In genomic region chr1:46611691-46612221, GRCh38 we compare ENCODE assay signal across 10 cellular contexts. TPM values are rescaled to one million over a fixed set of nuclear protein-coding genes. Genes with fewer than 3 reads are reported as not detected.
DNase-seq lines count a peak whose midpoint lies in the region; ATAC-seq, FAIRE-seq and TF ChIP-seq lines count a peak whose summit lies in the region.
"Had no signal": no experiment of that assay in that cellular context is flagged by ENCODE, and none has a peak within 500 bp of the region (broad histone marks: within the 10 kb centered on the region; RNA-seq: fewer than 3 reads in every experiment).

No MANE protein-coding gene starts in this region.

- no peak overlapping the region for H3K4me3 Mint-ChIP-seq in neural progenitor cell

- peaks cover 2% of the 10 kb centered on the region for H3K36me3 Mint-ChIP-seq in neural progenitor cell

- intact Hi-C loops in heart left ventricle (cut with DNase I): loop anchor here in 3 of 10 donors (10.0 kb wide), 2 partner anchors 53 to 103 kb away; partner anchors contain the start of genes EFCAB14 (in 2 of the 3) and ATPAF1 (in 1 of the 3)

- H3K27me3 ChIP-seq in right atrium auricular region: no peaks in the 10 kb centered on the region
- no peaks in the 10 kb centered on the region for H3K27me3 ChIP-seq in heart left ventricle
- no peaks in the 10 kb centered on the region for H3K27me3 ChIP-seq in adipocyte (replicated peaks; ENCODE audit: control insufficient read depth, insufficient read depth, low read length)
- peaks cover 2% of the 10 kb centered on the region for H3K27me3 ChIP-seq in neural progenitor cell

- DNase-seq in right atrium auricular region (ENCODE audit: low spot score): no peak
- DNase-seq in heart left ventricle: no peak
- peak; percentile 29 for DNase-seq in adipocyte (ENCODE audit: low read depth)
- peak; percentile 67 for DNase-seq in kidney glomerular epithelial cell (lab: John Stamatoyannopoulos, UW)
- peak; percentile 25 for DNase-seq in urothelium cell line (ENCODE audit: low spot score)
- no peak for DNase-seq in NCI-H526 treated with DMSO at 0.1 percent for 48 hours (lab: John Stamatoyannopoulos, UW)
- DNase-seq in neural progenitor cell (ENCODE audit: low spot score): no peak
- DNase-seq: NCI-H1694 treated with DMSO at 0.1 percent for 48 hours, nucleus accumbens had no signal

- H3K27me3 Mint-ChIP-seq in neural progenitor cell (ENCODE audit: insufficient read depth, low read depth): peaks cover 12% of the 10 kb centered on the region

- 62 to 73% (median 71%) methylated on average over 6 to 7 of the region's 7 CpGs for WGBS in heart left ventricle, 4 donors

- H2AFZ ChIP-seq in neural progenitor cell (replicated peaks): no peak overlapping the region

- H3K36me3 ChIP-seq in right atrium auricular region (peaks cover 28% of the 10 kb centered on the region), heart left ventricle (peaks cover 0 to 54% (median 38%) of the 10 kb centered on the region in 9 donors), adipocyte (ENCODE audit: control insufficient read depth, insufficient read depth, low read length, severe bottlenecking) (peaks cover 28% of the 10 kb centered on the region), neural progenitor cell (no peaks in the 10 kb centered on the region)

- peaks cover 27% of the 10 kb centered on the region for H3F3A ChIP-seq in neural progenitor cell (ENCODE audit: low read depth)

- H4K20me1 ChIP-seq in neural progenitor cell (ENCODE audit: low read depth): no peaks in the 10 kb centered on the region

- H3K79me2 ChIP-seq in neural progenitor cell (ENCODE audit: low read depth): no peaks in the 10 kb centered on the region

- no peak overlapping the region for H3K4me2 ChIP-seq in neural progenitor cell

- no peak overlapping the region for H3K4me3 ChIP-seq in right atrium auricular region
- peak overlapping the region in 1 of 12 donors; percentile 7 for H3K4me3 ChIP-seq in heart left ventricle
- no peak overlapping the region for H3K4me3 ChIP-seq in adipocyte (ENCODE audit: low read length)
- no peak overlapping the region for H3K4me3 ChIP-seq in neural progenitor cell

- H3K27ac ChIP-seq in right atrium auricular region (peak overlapping the region; percentile 41 to 47), heart left ventricle (peak overlapping the region in 5 of 12 donors; percentile 21 to 42 (median 30)), neural progenitor cell (no peak overlapping the region)

- no peak for FAIRE-seq in urothelium cell line (lab: Jason Lieb, UNC)

- peaks cover 15% of the 10 kb centered on the region for H3K4me1 Mint-ChIP-seq in neural progenitor cell

- no peak overlapping the region for H3K9ac ChIP-seq in adipocyte (ENCODE audit: low read length)
- H3K9ac ChIP-seq in neural progenitor cell: no peak overlapping the region

- H3K4me1 ChIP-seq in right atrium auricular region: peaks cover 0 to 60% of the 10 kb centered on the region in 2 donors
- H3K4me1 ChIP-seq in heart left ventricle: peaks cover 7 to 70% (median 62%) of the 10 kb centered on the region in 12 donors
- H3K4me1 ChIP-seq in adipocyte (ENCODE audit: control insufficient read depth, insufficient read depth, low read length): peaks cover 38% of the 10 kb centered on the region
- H3K4me1 ChIP-seq in neural progenitor cell: peaks cover 25% of the 10 kb centered on the region

- no peak for TF ChIP-seq POLR2A in heart left ventricle (IDR thresholded peaks at IDR 0.05)

- no peaks in the 10 kb centered on the region for H3K9me3 Mint-ChIP-seq in neural progenitor cell

- TF ChIP-seq CTCF in right atrium auricular region (IDR thresholded peaks at IDR 0.05): no peak
- no peak for TF ChIP-seq CTCF in heart left ventricle (IDR thresholded peaks at IDR 0.05)
- TF ChIP-seq CTCF in neural progenitor cell (IDR thresholded peaks at IDR 0.05): no peak

- H3K9me3 ChIP-seq in right atrium auricular region (no peaks in the 10 kb centered on the region), heart left ventricle (no peaks in the 10 kb centered on the region), adipocyte (ENCODE audit: control insufficient read depth, low read length) (no peaks in the 10 kb centered on the region), neural progenitor cell (ENCODE audit: low read depth) (no peaks in the 10 kb centered on the region)

- no peak overlapping the region for H3K27ac Mint-ChIP-seq in neural progenitor cell

- no peak for ATAC-seq in heart left ventricle
- ATAC-seq in GM21390 (IDR thresholded peaks at IDR 0.05; ENCODE audit: unreplicated experiment): no peak

RNA-seq across cellular contexts. Expression of gene MOB3C, which starts 4.9 kb away (rescaled TPM):
- 10 to 100 TPM in 1 of 2 donors, 1 to 10 TPM in 1; 7.9 to 14.5 TPM for total RNA-seq in right atrium auricular region
- 10 to 100 TPM in 6 of 9 donors, 1 to 10 TPM in 3; 6.9 to 24.0 (median 11.2) TPM for total RNA-seq in heart left ventricle
- 1 to 10 TPM; 6.0 to 9.7 TPM for polyA plus RNA-seq in heart left ventricle
- 1.1 and 2.3 TPM in 2 replicates for total RNA-seq in neural progenitor cell (ENCODE audit: low replicate concordance)

RNA-seq across cellular contexts. Expression of gene MKNK1, which starts 7.7 kb away (rescaled TPM):
- total RNA-seq in right atrium auricular region (10 to 100 TPM; 22.1 to 25.0 TPM), heart left ventricle (10 to 100 TPM; 23.1 to 77.6 (median 37.8) TPM), neural progenitor cell (ENCODE audit: low replicate concordance) (10.5 and 16.4 TPM in 2 replicates)
- 10 to 100 TPM; 23.5 to 35.3 TPM for polyA plus RNA-seq in heart left ventricle

RNA-seq across cellular contexts. Expression of gene ATPAF1, which starts 56.4 kb away (rescaled TPM):
- total RNA-seq in right atrium auricular region: 100 to 1,000 TPM; 113 to 201 TPM
- 100 to 1,000 TPM; 147 to 237 (median 179) TPM for total RNA-seq in heart left ventricle
- 100 to 1,000 TPM in 1 of 2 donors, 10 to 100 TPM in 1; 96.8 to 263 TPM for polyA plus RNA-seq in heart left ventricle
- 65.1 and 79.3 TPM in 2 replicates for total RNA-seq in neural progenitor cell (ENCODE audit: low replicate concordance)

RNA-seq across cellular contexts. Expression of gene TEX38, which starts 59.9 kb away (rescaled TPM):
- total RNA-seq in right atrium auricular region: not detected
- under 1 TPM in 1 of 9 donors, not detected in 8; 0.81 TPM for total RNA-seq in heart left ventricle
- polyA plus RNA-seq in heart left ventricle: not detected
- not detected in 2 replicates for total RNA-seq in neural progenitor cell (ENCODE audit: low replicate concordance)

Comparison
In these comparisons a context has a peak if more than half of its experiments do, and no peak if none do; other contexts are left out.
1. DNase-seq: peak in adipocyte (single experiment), kidney glomerular epithelial cell (single experiment) and urothelium cell line (single experiment); none in right atrium auricular region (single experiment), heart left ventricle (0 of 5), NCI-H526 treated with DMSO at 0.1 percent for 48 hours (single experiment) and neural progenitor cell (single experiment).